In the genomic region with DNA sequence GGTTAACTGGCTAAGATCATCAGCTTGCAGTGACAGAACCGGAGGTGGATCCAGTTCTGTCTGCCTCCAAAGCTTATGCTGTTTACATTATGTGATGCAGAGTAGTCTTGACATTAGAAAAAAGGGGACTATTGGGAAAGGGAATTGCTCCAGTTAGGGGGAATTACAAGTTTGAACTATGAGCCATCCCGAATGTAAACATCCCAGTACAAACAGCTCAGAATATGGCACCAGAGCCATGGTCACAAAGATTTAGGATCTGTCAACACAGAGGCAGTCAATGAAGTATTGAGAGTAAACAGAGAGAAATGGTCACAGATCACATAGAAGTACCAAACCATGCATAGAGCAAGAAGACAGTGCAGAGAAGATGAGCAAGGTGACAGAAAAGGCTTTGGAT, we compare ENCODE assay signal across 22 cellular contexts. TPM values are rescaled to one million over a fixed set of nuclear protein-coding genes. Genes with fewer than 3 reads are reported as not detected.
DNase-seq lines count a peak whose midpoint lies in the region; ATAC-seq and TF ChIP-seq lines count a peak whose summit lies in the region.
"Had no signal": no experiment of that assay in that cellular context is flagged by ENCODE, and none has a peak within 500 bp of the region (broad histone marks: within the 10 kb centered on the region; RNA-seq: fewer than 3 reads in every experiment).

No MANE protein-coding gene starts in this region.

- H3K36me3 ChIP-seq in uterus = no peaks in the 10 kb centered on the region
- H3K36me3 ChIP-seq: ovary had no signal

- H3K36me3 Mint-ChIP-seq in activated T-cell treated with anti-CD3 and anti-CD28 coated beads, Interleukin-2, amount 50 U/mL, for 72 hours (ENCODE audit: insufficient read depth in 2 of 2) = peaks cover 21 to 54% of the 10 kb centered on the region in 2 donors
- H3K36me3 Mint-ChIP-seq in activated CD8-positive, alpha-beta T cell treated with anti-CD3 and anti-CD28 coated beads, Interleukin-2, amount 10 ng/mL, durations not matched to agents 7 days and 5 days (ENCODE audit: low read depth) = peaks cover 78% of the 10 kb centered on the region
- H3K36me3 Mint-ChIP-seq in osteocyte (ENCODE audit: unreplicated experiment) = peaks cover 74% of the 10 kb centered on the region

- no peaks in the 10 kb centered on the region for H3K27me3 ChIP-seq in uterus
- H3K27me3 ChIP-seq: BLaER1 treated with 17β-estradiol and CSF1 and Interleukin-3, amounts not matched to agents 10 nM and 100 nM; ovary; vagina had no signal

- POLR2A ChIA-PET in activated CD8-positive, alpha-beta T cell treated with anti-CD3 and anti-CD28 coated beads, Interleukin-2, amount 10 ng/mL, durations not matched to agents 7 days and 5 days (lab: Charles Lee) = interaction anchor here (0.6 kb wide), 1 partner anchor 9 kb away, joined by 3 read pairs; no protein-coding TSS in a partner anchor

- H3K27ac ChIP-seq in uterus = no peak overlapping the region
- H3K27ac ChIP-seq: BLaER1 treated with 17β-estradiol and CSF1 and Interleukin-3, amounts not matched to agents 10 nM and 100 nM; ovary; vagina had no signal

- TF ChIP-seq POLR2A in uterus (IDR thresholded peaks at IDR 0.05) = no peak

- TF ChIP-seq CTCF in osteocyte (IDR thresholded peaks at IDR 0.05) (no peak), uterus (IDR thresholded peaks at IDR 0.05) (no peak)

- H3K9me3 Mint-ChIP-seq in activated T-cell treated with anti-CD3 and anti-CD28 coated beads, Interleukin-2, amount 50 U/mL, for 72 hours = no peaks in the 10 kb centered on the region
- no peaks in the 10 kb centered on the region for H3K9me3 Mint-ChIP-seq in activated CD8-positive, alpha-beta T cell treated with anti-CD3 and anti-CD28 coated beads, Interleukin-2, amount 10 ng/mL, durations not matched to agents 7 days and 5 days (ENCODE audit: insufficient read depth)
- no peaks in the 10 kb centered on the region for H3K9me3 Mint-ChIP-seq in osteocyte (ENCODE audit: unreplicated experiment)
- H3K9me3 Mint-ChIP-seq: naive B cell had no signal

- no peak overlapping the region for H3K4me3 ChIP-seq in uterus
- H3K4me3 ChIP-seq: BLaER1 treated with 17β-estradiol and CSF1 and Interleukin-3, amounts not matched to agents 10 nM and 100 nM; ovary; smooth muscle cell; vagina had no signal

- peak overlapping the region; percentile 46 for H3K27ac Mint-ChIP-seq in activated T-cell treated with anti-CD3 and anti-CD28 coated beads, Interleukin-2, amount 50 U/mL, for 72 hours
- H3K27ac Mint-ChIP-seq in activated CD8-positive, alpha-beta T cell treated with anti-CD3 and anti-CD28 coated beads, Interleukin-2, amount 10 ng/mL, durations not matched to agents 7 days and 5 days = peak overlapping the region; percentile 12
- H3K27ac Mint-ChIP-seq in osteocyte (ENCODE audit: unreplicated experiment) = peak overlapping the region; percentile 27

- peaks cover 12% of the 10 kb centered on the region for H3K4me1 Mint-ChIP-seq in activated T-cell treated with anti-CD3 and anti-CD28 coated beads, Interleukin-2, amount 50 U/mL, for 72 hours (ENCODE audit: low read depth)
- H3K4me1 Mint-ChIP-seq in activated CD8-positive, alpha-beta T cell treated with anti-CD3 and anti-CD28 coated beads, Interleukin-2, amount 10 ng/mL, durations not matched to agents 7 days and 5 days (ENCODE audit: low read depth) = peaks cover 15% of the 10 kb centered on the region
- H3K4me1 Mint-ChIP-seq in osteocyte (ENCODE audit: unreplicated experiment) = no peaks in the 10 kb centered on the region

- CTCF ChIA-PET in activated CD8-positive, alpha-beta T cell treated with anti-CD3 and anti-CD28 coated beads, Interleukin-2, amount 10 ng/mL, durations not matched to agents 7 days and 5 days (lab: Charles Lee) = interaction anchor here (0.7 to 1.7 kb wide), 5 partner anchors 8 to 445 kb away, joined by 4 to 8 read pairs (median 4); partner anchors contain the start of gene UNC45A

- no peaks in the 10 kb centered on the region for H3K27me3 Mint-ChIP-seq in activated T-cell treated with anti-CD3 and anti-CD28 coated beads, Interleukin-2, amount 50 U/mL, for 72 hours (ENCODE audit: low read depth)
- H3K27me3 Mint-ChIP-seq in activated CD8-positive, alpha-beta T cell treated with anti-CD3 and anti-CD28 coated beads, Interleukin-2, amount 10 ng/mL, durations not matched to agents 7 days and 5 days (ENCODE audit: low read depth) = no peaks in the 10 kb centered on the region
- no peaks in the 10 kb centered on the region for H3K27me3 Mint-ChIP-seq in osteocyte (ENCODE audit: unreplicated experiment)
- H3K27me3 Mint-ChIP-seq: naive B cell had no signal

- no peak for ATAC-seq in activated T-cell treated with anti-CD3 and anti-CD28 coated beads, Interleukin-2, amount 50 U/mL, for 72 hours (replicated peaks in 1 of 2)
- no peak for ATAC-seq in activated CD8-positive, alpha-beta T cell treated with anti-CD3 and anti-CD28 coated beads, Interleukin-2, amount 10 ng/mL, durations not matched to agents 7 days and 5 days
- ATAC-seq in GM19397 (IDR thresholded peaks at IDR 0.05; ENCODE audit: unreplicated experiment) = no peak
- ATAC-seq: HCT116, Right ventricle myocardium inferior had no signal

- H3K9me3 ChIP-seq in uterus = no peaks in the 10 kb centered on the region
- H3K9me3 ChIP-seq: BLaER1 treated with 17β-estradiol and CSF1 and Interleukin-3, amounts not matched to agents 10 nM and 100 nM; ovary; vagina had no signal

- DNase-seq in activated T-cell treated with anti-CD3 and anti-CD28 coated beads, Interleukin-2, amount 50 U/mL, for 72 hours = no peak
- DNase-seq in activated T-cell treated with anti-CD3 and anti-CD28 coated beads for 4 hours (no peak), HuH-7.5 (ENCODE audit: low spot score) (peak; percentile 75), osteocyte (ENCODE audit: extremely low spot score, unreplicated experiment) (no peak), uterus (no peak)
- no peak for DNase-seq in activated CD8-positive, alpha-beta T cell treated with anti-CD3 and anti-CD28 coated beads, Interleukin-2, amount 10 ng/mL, durations not matched to agents 7 days and 5 days
- no peak for DNase-seq in NK-92 treated with Interleukin-12 subunit alpha and Interleukin-12 subunit beta, amount 100 ng/mL, for 24 hours (lab: John Stamatoyannopoulos, UW)
- DNase-seq: activated CD4-positive, CD25-positive, alpha-beta regulatory T cell treated with anti-CD3 and anti-CD28 coated beads, Interleukin-2, amount 50 U/mL, for 72 hours; activated gamma-delta T cell; effector memory CD4-positive, alpha-beta T cell; foreskin melanocyte; naive B cell; NCI-H1105 treated with DMSO at 0.1 percent for 48 hours; NCI-H2081; NCI-H82; ovary had no signal

- H3K4me3 Mint-ChIP-seq in activated T-cell treated with anti-CD3 and anti-CD28 coated beads, Interleukin-2, amount 50 U/mL, for 72 hours = no peak overlapping the region
- H3K4me3 Mint-ChIP-seq in activated CD8-positive, alpha-beta T cell treated with anti-CD3 and anti-CD28 coated beads, Interleukin-2, amount 10 ng/mL, durations not matched to agents 7 days and 5 days = no peak overlapping the region
- H3K4me3 Mint-ChIP-seq in osteocyte (ENCODE audit: unreplicated experiment) = no peak overlapping the region
- H3K4me3 Mint-ChIP-seq: naive B cell had no signal

- intact Hi-C loops in uterus (cut with DNase I; ENCODE audit: low total_unique reads) = no loop called here

- H3K4me1 ChIP-seq in uterus = no peaks in the 10 kb centered on the region
- H3K4me1 ChIP-seq: BLaER1 treated with 17β-estradiol and CSF1 and Interleukin-3, amounts not matched to agents 10 nM and 100 nM; vagina had no signal

RNA-seq across cellular contexts. Expression of gene CRTC3, which starts 39.8 kb away (rescaled TPM):
- total RNA-seq in activated T-cell treated with anti-CD3 and anti-CD28 coated beads, Interleukin-2, amount 50 U/mL, for 72 hours = 10 to 100 TPM; 73.2 to 77.3 TPM
- 10 to 100 TPM; 64.9 to 66.6 TPM for total RNA-seq in activated CD8-positive, alpha-beta T cell treated with anti-CD3 and anti-CD28 coated beads, Interleukin-2, amount 10 ng/mL, durations not matched to agents 7 days and 5 days
- total RNA-seq in osteocyte = 45.6 and 48.6 TPM in 2 replicates
- 10 to 100 TPM; 18.4 to 89.4 (median 40.9) TPM for total RNA-seq in uterus
